ENCODE assay signal across 19 cellular contexts in genomic region chr20:30503992-30504570, GRCh38.
DNase-seq lines count a peak whose midpoint lies in the region; ATAC-seq, FAIRE-seq and TF ChIP-seq lines count a peak whose summit lies in the region.
"Had no signal": no experiment of that assay in that cellular context is flagged by ENCODE, and none has a peak within 500 bp of the region (broad histone marks: within the 10 kb centered on the region; RNA-seq: fewer than 3 reads in every experiment).

No MANE protein-coding gene starts in this region.

- TF ChIP-seq POLR2A in HepG2 (IDR thresholded peaks at IDR 0.05; ENCODE audit: insufficient read depth in 1 of 2, low read depth in 2 of 2, low read length in 2 of 2) (no peak), right lobe of liver (IDR thresholded peaks at IDR 0.05) (no peak), spleen (IDR thresholded peaks at IDR 0.05) (no peak)

- CTCF ChIA-PET in HepG2 (lab: Yijun Ruan, JAX; ENCODE audit: low intra/inter-chr PET ratio, low total read pairs) = no interaction called here

- H3K9ac ChIP-seq in HepG2 (ENCODE audit: insufficient read depth, low read depth, low read length) = no peak overlapping the region
- no peak overlapping the region for H3K9ac ChIP-seq in astrocyte (ENCODE audit: low read length)

- no peak for TF ChIP-seq RAD21 in HepG2 (CRISPR knock-in tag; IDR thresholded peaks at IDR 0.05)

- H3K4me1 Mint-ChIP-seq in astrocyte (ENCODE audit: low read depth, unreplicated experiment) = no peaks in the 10 kb centered on the region
- H3K4me1 Mint-ChIP-seq: CD4-positive, CD25-positive, alpha-beta regulatory T cell had no signal

- peaks cover 6% of the 10 kb centered on the region; the same call in 1 of the 2 replicates for H3K9me3 ChIP-seq in HepG2 (ENCODE audit: low read length)
- H3K9me3 ChIP-seq in right lobe of liver = no peaks in the 10 kb centered on the region
- H3K9me3 ChIP-seq in astrocyte (ENCODE audit: insufficient read depth, low read depth, low read length) = no peaks in the 10 kb centered on the region
- H3K9me3 ChIP-seq in spleen = peaks cover 0 to 23% (median 5%) of the 10 kb centered on the region in 8 donors
- H3K9me3 ChIP-seq: BE2C had no signal

- no peak overlapping the region for H3K4me2 ChIP-seq in HepG2 (ENCODE audit: low read depth, low read length)
- no peak overlapping the region for H3K4me2 ChIP-seq in astrocyte (ENCODE audit: low read length)

- H3K4me3 Mint-ChIP-seq in astrocyte (ENCODE audit: unreplicated experiment) = no peak overlapping the region
- H3K4me3 Mint-ChIP-seq: CD4-positive, CD25-positive, alpha-beta regulatory T cell; CD8-positive, alpha-beta memory T cell had no signal

- no peak overlapping the region for H2AFZ ChIP-seq in HepG2 (ENCODE audit: low read length)
- no peak overlapping the region for H2AFZ ChIP-seq in astrocyte (ENCODE audit: low read depth, low read length)

- FAIRE-seq in HepG2 (lab: Jason Lieb, UNC) (no peak), astrocyte (lab: Jason Lieb, UNC) (no peak)

- H3K36me3 ChIP-seq in HepG2 (replicated peaks in 1 of 2; ENCODE audit: control insufficient read depth in 1 of 2, insufficient read depth in 2 of 2, low read length in 2 of 2) (no peaks in the 10 kb centered on the region), right lobe of liver (no peaks in the 10 kb centered on the region), astrocyte (ENCODE audit: insufficient read depth, low read length) (no peaks in the 10 kb centered on the region), spleen (no peaks in the 10 kb centered on the region)
- H3K36me3 ChIP-seq: BE2C had no signal

- TF ChIP-seq EP300 in HepG2 (IDR thresholded peaks at IDR 0.05; ENCODE audit: low read depth in 2 of 2, low read length in 2 of 2) (no peak), HepG2 (CRISPR knock-in tag; IDR thresholded peaks at IDR 0.05; ENCODE audit: borderline replicate concordance) (no peak)

- no peak for DNase-seq in HepG2 (ENCODE audit: low spot score)
- no peak for DNase-seq in right lobe of liver
- DNase-seq in astrocyte (ENCODE audit: low read depth) = peak; percentile 2
- no peak for DNase-seq in foreskin keratinocyte
- no peak for DNase-seq in EL
- no peak for DNase-seq in spleen
- DNase-seq: 8988T; BE2C; C1 segment of cervical spinal cord; CD4-positive, CD25-positive, alpha-beta regulatory T cell; CD8-positive, alpha-beta memory T cell; COR-L47; DMS 273 treated with DMSO at 0.1 percent for 48 hours; DMS53; GDM1; GOT3; H7 had no signal

- ATAC-seq in HepG2 (no peak), right lobe of liver (no peak), foreskin keratinocyte (peak; percentile 33), GM18873 (IDR thresholded peaks at IDR 0.05; ENCODE audit: low FRiP score, unreplicated experiment) (no peak)
- ATAC-seq: HCT116 had no signal

- H3K27ac ChIP-seq in HepG2 (ENCODE audit: extremely low read length, insufficient read depth, low read length) = no peak overlapping the region
- H3K27ac ChIP-seq in right lobe of liver = no peak overlapping the region
- no peak overlapping the region for H3K27ac ChIP-seq in astrocyte (ENCODE audit: low read depth, low read length)
- H3K27ac ChIP-seq in foreskin keratinocyte = no peak overlapping the region
- H3K27ac ChIP-seq in spleen = no peak overlapping the region

- H4K20me1 ChIP-seq in HepG2 (ENCODE audit: insufficient read depth, low read length) (no peaks in the 10 kb centered on the region), astrocyte (ENCODE audit: insufficient read depth, low read length) (no peaks in the 10 kb centered on the region)

- peaks cover 8% of the 10 kb centered on the region for H3K9me3 Mint-ChIP-seq in astrocyte (ENCODE audit: unreplicated experiment)

- no TSS peak for BruUV-seq in HepG2 (replicated peaks; lab: Mats Ljungman, UMichigan)

- no peaks in the 10 kb centered on the region for H3K79me2 ChIP-seq in HepG2 (ENCODE audit: insufficient read depth, low read length)
- no peaks in the 10 kb centered on the region for H3K79me2 ChIP-seq in astrocyte (ENCODE audit: insufficient read depth, low read length)

- no peaks in the 10 kb centered on the region for H3K36me3 Mint-ChIP-seq in astrocyte (ENCODE audit: low read depth, unreplicated experiment)
- H3K36me3 Mint-ChIP-seq: CD4-positive, CD25-positive, alpha-beta regulatory T cell had no signal

- POLR2A ChIA-PET in HepG2 (lab: Yijun Ruan, JAX) = no interaction called here

- no peak overlapping the region for H3K27ac Mint-ChIP-seq in astrocyte (ENCODE audit: unreplicated experiment)
- H3K27ac Mint-ChIP-seq: CD4-positive, CD25-positive, alpha-beta regulatory T cell; CD8-positive, alpha-beta memory T cell had no signal

- H3K4me3 ChIP-seq in HepG2 (replicated peaks in 1 of 3; ENCODE audit: insufficient read depth in 1 of 3, low read depth in 2 of 3, low read length in 3 of 3) (no peak overlapping the region), right lobe of liver (no peak overlapping the region), astrocyte (ENCODE audit: insufficient read depth, low read depth, low read length) (no peak overlapping the region), spleen (no peak overlapping the region)

- WGBS in HepG2 (ENCODE audit: low lambda C conversion rate) = 12% methylated on average over 3 of the region's 3 CpGs
- WGBS in right lobe of liver (ENCODE audit: insufficient coverage, low coverage, low lambda C conversion rate, missing lambda C conversion rate) = 28% methylated on average over 3 of the region's 3 CpGs
- 63 to 77% (median 74%) methylated on average over 3 of the region's 3 CpGs for WGBS in spleen, 5 donors

- H3K27me3 Mint-ChIP-seq in astrocyte (ENCODE audit: low read depth, unreplicated experiment) = no peaks in the 10 kb centered on the region
- H3K27me3 Mint-ChIP-seq: CD4-positive, CD25-positive, alpha-beta regulatory T cell; CD8-positive, alpha-beta memory T cell had no signal

- H3K4me1 ChIP-seq in HepG2 (ENCODE audit: insufficient read depth, low read length) (no peaks in the 10 kb centered on the region), right lobe of liver (no peaks in the 10 kb centered on the region), astrocyte (ENCODE audit: insufficient read depth, low read length) (no peaks in the 10 kb centered on the region), foreskin keratinocyte (no peaks in the 10 kb centered on the region), spleen (peaks cover 0 to 6% (median 0%) of the 10 kb centered on the region in 6 donors)
- H3K4me1 ChIP-seq: BE2C had no signal

- intact Hi-C loops in HepG2 (cut with micrococcal nuclease; ENCODE audit: unreplicated experiment) (loop anchor here (5.0 kb wide), 1 partner anchor 217 kb away; no protein-coding TSS in a partner anchor), right lobe of liver (cut with DNase I) (no loop called here), spleen (cut with DNase I; ENCODE audit: low total_unique reads) (no loop called here)

- H3K27me3 ChIP-seq in HepG2 (ENCODE audit: control insufficient read depth in 1 of 2, insufficient read depth in 2 of 2, low read length in 2 of 2) = no peaks in the 10 kb centered on the region
- no peaks in the 10 kb centered on the region for H3K27me3 ChIP-seq in right lobe of liver
- H3K27me3 ChIP-seq in astrocyte (ENCODE audit: insufficient read depth, low read length) = no peaks in the 10 kb centered on the region
- no peaks in the 10 kb centered on the region for H3K27me3 ChIP-seq in foreskin keratinocyte
- H3K27me3 ChIP-seq in spleen (replicated peaks in 1 of 7) = peaks cover 0 to 25% (median 0%) of the 10 kb centered on the region in 7 donors
- H3K27me3 ChIP-seq: BE2C had no signal

- TF ChIP-seq CTCF in HepG2 (CRISPR knock-in tag; IDR thresholded peaks at IDR 0.05) = no peak
- TF ChIP-seq CTCF in right lobe of liver (IDR thresholded peaks at IDR 0.05) = no peak
- no peak for TF ChIP-seq CTCF in astrocyte (IDR thresholded peaks at IDR 0.05; ENCODE audit: insufficient read depth, low read depth, low read length)
- TF ChIP-seq CTCF in foreskin keratinocyte (conservative IDR thresholded peaks at IDR 0.05) = no peak
- TF ChIP-seq CTCF in spleen (IDR thresholded peaks at IDR 0.05 in 8 of 11, conservative IDR thresholded peaks at IDR 0.05 in 3 of 11) = no peak

- in situ Hi-C loops in HepG2 (cut with HindIII; ENCODE audit: extremely low pct_ligation_motif_present, low pct_unique_long_range_greater_than_20kb) = no loop called here

TF ChIP-seq in HepG2, 621 proteins besides CTCF, POLR2A, EP300 and RAD21 (continues in another document):
- no peak for TF ChIP-seq NPAS2 (CRISPR knock-in tag; IDR thresholded peaks at IDR 0.05; ENCODE audit: borderline replicate concordance)
- TF ChIP-seq ATRX (CRISPR knock-in tag; IDR thresholded peaks at IDR 0.05; ENCODE audit: borderline replicate concordance) = no peak
- 0 out of 2 replicates have a peak, but pooled peaks have one; percentile 9 for TF ChIP-seq FOXP1 (IDR thresholded peaks at IDR 0.05)
- no peak for TF ChIP-seq FOXP1 (CRISPR knock-in tag; IDR thresholded peaks at IDR 0.05)
- TF ChIP-seq FOXK2 (IDR thresholded peaks at IDR 0.05) = peak; percentile 21; the same call in 1 of the 2 replicates
- TF ChIP-seq JDP2 (CRISPR knock-in tag; IDR thresholded peaks at IDR 0.05; ENCODE audit: borderline replicate concordance) = no peak
